In genomic region chr5:56814963-56815656, GRCh38 we compare ENCODE assay signal across 8 cellular contexts. TPM values are rescaled to one million over a fixed set of nuclear protein-coding genes. Genes with fewer than 3 reads are reported as not detected.
A peak's percentile ranks its signal among the peaks of the same experiment; 100 is the strongest.
DNase-seq lines count a peak whose midpoint lies in the region; ATAC-seq, FAIRE-seq and TF ChIP-seq lines count a peak whose summit lies in the region.

Gene MAP3K1, plus strand, starts transcription at chr5:56815549. Its CDS starts 25 bp downstream, at chr5:56815574.

- H3K9ac ChIP-seq in HepG2 (ENCODE audit: insufficient read depth, low read depth, low read length) = peak within 1 kb of the TSS; percentile 87

- H3K79me2 ChIP-seq in HepG2 (ENCODE audit: insufficient read depth, low read length) = peaks cover 45% of the 10 kb centered on the region

- peak; percentile 27 for TF ChIP-seq RAD21 in HepG2 (CRISPR knock-in tag; IDR thresholded peaks at IDR 0.05)

- H4K20me1 ChIP-seq in HepG2 (ENCODE audit: insufficient read depth, low read length) = peaks cover 16% of the 10 kb centered on the region

- peak; percentile 9; the same call in 1 of the 2 replicates for TF ChIP-seq CTCF in HepG2 (CRISPR knock-in tag; IDR thresholded peaks at IDR 0.05)

- no peaks in the 10 kb centered on the region for H3K27me3 Mint-ChIP-seq in dendritic cell treated with granulocyte-macrophage colony-stimulating factor and Interleukin-4, amounts not matched to agents 40 ng/mL and 50 ng/mL, for 4 days

- H3K4me1 Mint-ChIP-seq in dendritic cell treated with granulocyte-macrophage colony-stimulating factor and Interleukin-4, amounts not matched to agents 40 ng/mL and 50 ng/mL, for 4 days (ENCODE audit: low read depth) = peaks cover 31% of the 10 kb centered on the region

- peaks cover 15% of the 10 kb centered on the region for H3K36me3 Mint-ChIP-seq in dendritic cell treated with granulocyte-macrophage colony-stimulating factor and Interleukin-4, amounts not matched to agents 40 ng/mL and 50 ng/mL, for 4 days (ENCODE audit: low read depth)

- no TSS peak for BruUV-seq in HepG2 (replicated peaks; lab: Mats Ljungman, UMichigan)

- intact Hi-C loops in dendritic cell treated with granulocyte-macrophage colony-stimulating factor and Interleukin-4, amounts not matched to agents 40 ng/mL and 50 ng/mL, for 4 days (cut with micrococcal nuclease) = loop anchor here (2.0 to 5.0 kb wide), 4 partner anchors 83 to 398 kb away; no protein-coding TSS in a partner anchor
- intact Hi-C loops in HepG2 (cut with micrococcal nuclease; ENCODE audit: unreplicated experiment) = loop anchor here (2.0 to 5.0 kb wide), 4 partner anchors 178 to 543 kb away; no protein-coding TSS in a partner anchor

- WGBS in HepG2 (ENCODE audit: low lambda C conversion rate) = 0% methylated on average over 17 of the region's 87 CpGs

- TF ChIP-seq EP300 in HepG2 (IDR thresholded peaks at IDR 0.05; ENCODE audit: low read depth in 2 of 2, low read length in 2 of 2) (no peak), HepG2 (CRISPR knock-in tag; IDR thresholded peaks at IDR 0.05; ENCODE audit: borderline replicate concordance) (no peak)

- H2AFZ ChIP-seq in HepG2 (ENCODE audit: low read length) = peak within 1 kb of the TSS; percentile 71

- H3K4me2 ChIP-seq in HepG2 (ENCODE audit: low read depth, low read length) = peak within 1 kb of the TSS; percentile 95

- H3K9me3 ChIP-seq in HepG2 (ENCODE audit: low read length) = no peaks in the 10 kb centered on the region

- TF ChIP-seq POLR2A in HepG2 (IDR thresholded peaks at IDR 0.05; ENCODE audit: insufficient read depth in 1 of 2, low read depth in 2 of 2, low read length in 2 of 2) = peak; percentile 62 to 73; a peak in 3 of 4 replicates

- peak within 1 kb of the TSS; percentile 93 for H3K27ac ChIP-seq in HepG2 (ENCODE audit: extremely low read length, insufficient read depth, low read length)

- H3K27me3 ChIP-seq in HepG2 (ENCODE audit: control insufficient read depth in 1 of 2, insufficient read depth in 2 of 2, low read length in 2 of 2) = no peaks in the 10 kb centered on the region; a peak in 1 of 5 replicates

- FAIRE-seq in HepG2 (lab: Jason Lieb, UNC) = no peak

- in situ Hi-C loops in ACHN (cut with HindIII; ENCODE audit: low pct_ligation_motif_present, low pct_unique_long_range_greater_than_20kb, low sequenced_read_pairs) (no loop called here), HepG2 (cut with HindIII; ENCODE audit: extremely low pct_ligation_motif_present, low pct_unique_long_range_greater_than_20kb) (no loop called here)

- peak within 1 kb of the TSS; percentile 96 for H3K4me3 Mint-ChIP-seq in dendritic cell treated with granulocyte-macrophage colony-stimulating factor and Interleukin-4, amounts not matched to agents 40 ng/mL and 50 ng/mL, for 4 days

- POLR2A ChIA-PET in HepG2 (lab: Yijun Ruan, JAX) = no interaction called here

- peak within 1 kb of the TSS; percentile 88 to 95 (median 89) for H3K4me3 ChIP-seq in HepG2 (replicated peaks in 1 of 3; ENCODE audit: insufficient read depth in 1 of 3, low read depth in 2 of 3, low read length in 3 of 3)

- peak within 1 kb of the TSS; percentile 96 for H3K27ac Mint-ChIP-seq in dendritic cell treated with granulocyte-macrophage colony-stimulating factor and Interleukin-4, amounts not matched to agents 40 ng/mL and 50 ng/mL, for 4 days

- CTCF ChIA-PET in HepG2 (lab: Yijun Ruan, JAX; ENCODE audit: low intra/inter-chr PET ratio, low total read pairs) = no interaction called here

- DNase-seq in ACHN (peak; percentile 76), NCI-H446 (lab: John Stamatoyannopoulos, UW) (peak; percentile 32 to 68), HepG2 (ENCODE audit: low spot score) (peak; percentile 82)
- peak; percentile 79 for DNase-seq in activated CD4-positive, alpha-beta T cell treated with anti-CD3 and anti-CD28 coated beads, Interleukin-2, amount 50 U/mL, for 1 hour
- peak; percentile 71 to 74 for DNase-seq in stimulated activated CD4-positive, alpha-beta T cell treated with anti-CD3 and anti-CD28 coated beads, Interleukin-2, amount 100 ng/mL, for 48 hours

- peaks cover 43% of the 10 kb centered on the region for H3K4me1 ChIP-seq in HepG2 (ENCODE audit: insufficient read depth, low read length)

- H3K36me3 ChIP-seq in HepG2 (replicated peaks in 1 of 2; ENCODE audit: control insufficient read depth in 1 of 2, insufficient read depth in 2 of 2, low read length in 2 of 2) = no peaks in the 10 kb centered on the region

- ATAC-seq in GM18867 (IDR thresholded peaks at IDR 0.05; ENCODE audit: unreplicated experiment) (peak; percentile 57), HG03095 (IDR thresholded peaks at IDR 0.05; ENCODE audit: unreplicated experiment) (peak; percentile 42), HepG2 (peak; percentile 84)

- no peaks in the 10 kb centered on the region for H3K9me3 Mint-ChIP-seq in dendritic cell treated with granulocyte-macrophage colony-stimulating factor and Interleukin-4, amounts not matched to agents 40 ng/mL and 50 ng/mL, for 4 days

TF ChIP-seq in HepG2, 621 proteins besides CTCF, POLR2A, EP300 and RAD21 (continues in another document):
- TF ChIP-seq PITX1 (CRISPR knock-in tag; IDR thresholded peaks at IDR 0.05) = 0 out of 2 replicates have a peak, but pooled peaks have one; percentile 28
- TF ChIP-seq HDAC1 (CRISPR knock-in tag; IDR thresholded peaks at IDR 0.05) = peak; percentile 47
- peak; percentile 61; the same call in 1 of the 2 replicates for TF ChIP-seq SRY (CRISPR knock-in tag; IDR thresholded peaks at IDR 0.05)
- peak; percentile 19; the same call in 1 of the 2 replicates for TF ChIP-seq AKAP8 (CRISPR knock-in tag; IDR thresholded peaks at IDR 0.05)
- no peak for TF ChIP-seq IKZF5 (CRISPR knock-in tag; IDR thresholded peaks at IDR 0.05)
- TF ChIP-seq NONO (IDR thresholded peaks at IDR 0.05) = no peak
- peak; percentile 16; the same call in 1 of the 2 replicates for TF ChIP-seq NONO (CRISPR knock-in tag; conservative IDR thresholded peaks at IDR 0.05)
- peak; percentile 54; the same call in 1 of the 2 replicates for TF ChIP-seq POLR2AphosphoS5 (IDR thresholded peaks at IDR 0.05; ENCODE audit: low read depth, low read length)
- TF ChIP-seq ATF7 (IDR thresholded peaks at IDR 0.05) = no peak
- TF ChIP-seq ATF7 (CRISPR knock-in tag; IDR thresholded peaks at IDR 0.05) = 0 out of 2 replicates have a peak, but pooled peaks have one; percentile 12
- peak; percentile 57; the same call in 1 of the 2 replicates for TF ChIP-seq SIN3A (IDR thresholded peaks at IDR 0.05; ENCODE audit: borderline replicate concordance, low read depth, low read length)
- TF ChIP-seq ZNF263 (CRISPR knock-in tag; IDR thresholded peaks at IDR 0.05) = no peak
- no peak; the same call in 1 of the 2 replicates for TF ChIP-seq ZNF564 (CRISPR knock-in tag; IDR thresholded peaks at IDR 0.05)
- peak; percentile 79 for TF ChIP-seq ZSCAN31 (CRISPR knock-in tag; IDR thresholded peaks at IDR 0.05; ENCODE audit: low read depth)
- TF ChIP-seq ZNF280B (CRISPR knock-in tag; IDR thresholded peaks at IDR 0.05; ENCODE audit: borderline replicate concordance) = 0 out of 2 replicates have a peak, but pooled peaks have one; percentile 19
- no peak for TF ChIP-seq GATA4 (IDR thresholded peaks at IDR 0.05; ENCODE audit: borderline replicate concordance, low read depth)
- TF ChIP-seq ZNF746 (CRISPR knock-in tag; IDR thresholded peaks at IDR 0.05) = peak; percentile 76; the same call in 1 of the 2 replicates

RNA-seq across cellular contexts. Expression of gene MAP3K1, which starts in this region (rescaled TPM):
- total RNA-seq in HepG2 (2016; rRNA removed; fragmentation: Illumina TruSeq; extraction: Trizol) = 30.3 and 44.1 TPM in 2 replicates
- total RNA-seq in HepG2 (2016; cell fraction: cytosol; rRNA removed; fragmentation: Illumina TruSeq; extraction: Trizol; ENCODE audit: low read depth) = 7.6 and 9.2 TPM in 2 replicates
- 27.7 and 42.7 TPM in 2 replicates for total RNA-seq in HepG2 (2016; cell fraction: insoluble cytoplasmic fraction; rRNA removed; fragmentation: Illumina TruSeq; extraction: Trizol)
- 9.3 and 10.6 TPM in 2 replicates for total RNA-seq in HepG2 (2016; cell fraction: membrane; rRNA removed; fragmentation: Illumina TruSeq; extraction: Trizol)
- 31.4 and 33.7 TPM in 2 replicates for total RNA-seq in HepG2 (2016; cell fraction: nucleus; rRNA removed; fragmentation: Illumina TruSeq; extraction: Trizol)
- 11.9 and 16.4 TPM in 2 replicates for polyA plus RNA-seq in HepG2 (2011; rRNA removed)
- 6.5 and 8.4 TPM in 2 replicates for polyA plus RNA-seq in HepG2 (2011; cell fraction: cytosol; rRNA removed)
- polyA plus RNA-seq in HepG2 (2011; cell fraction: nucleus; rRNA removed) = 11.8 and 12.7 TPM in 2 replicates
- polyA plus RNA-seq in HepG2 (2012) = 8.4 and 11.6 TPM in 2 replicates
- 0.38 and 0.71 TPM in 2 replicates for polyA plus RNA-seq in HepG2 (2016; cell fraction: cytosol; fragmentation: Illumina TruSeq; extraction: Trizol; ENCODE audit: low read depth)
- polyA plus RNA-seq in HepG2 (2016; cell fraction: insoluble cytoplasmic fraction; fragmentation: Illumina TruSeq; extraction: Trizol; ENCODE audit: low read depth) = 21.9 and 24.5 TPM in 2 replicates
- polyA plus RNA-seq in HepG2 (2016; cell fraction: membrane; fragmentation: Illumina TruSeq; extraction: Trizol; ENCODE audit: low read depth) = 2.2 and 2.8 TPM in 2 replicates
- polyA plus RNA-seq in HepG2 (2016; cell fraction: nucleus; fragmentation: Illumina TruSeq; extraction: Trizol; ENCODE audit: insufficient read depth, low read depth) = 30.6 and 31.1 TPM in 2 replicates
- 11.5 and 25.2 TPM in 2 replicates for polyA minus RNA-seq in HepG2 (2011; rRNA and poly(A)+ RNA removed; ENCODE audit: low replicate concordance)
- 25.8 and 27.7 TPM in 2 replicates for polyA minus RNA-seq in HepG2 (2011; cell fraction: cytosol; rRNA and poly(A)+ RNA removed)
- 50.3 and 53.1 TPM in 2 replicates for polyA minus RNA-seq in HepG2 (2011; cell fraction: nucleus; rRNA and poly(A)+ RNA removed)

Comparison
In these comparisons a context has a peak if more than half of its experiments do, and no peak if none do; other contexts are left out.
1. Peak in every context shown above with its lines: DNase-seq, ATAC-seq, H3K4me3 ChIP-seq and H3K27ac ChIP-seq.